In genomic region chr19:38952395-38953165, GRCh38 we compare ENCODE assay signal across 8 cellular contexts. TPM values are rescaled to one million over a fixed set of nuclear protein-coding genes. Genes with fewer than 3 reads are reported as not detected.
DNase-seq lines count a peak whose midpoint lies in the region; ATAC-seq and TF ChIP-seq lines count a peak whose summit lies in the region.

No MANE protein-coding gene starts in this region.

- H3K9me3 ChIP-seq in Panc1 (ENCODE audit: control insufficient read depth, insufficient read depth, low read depth, low read length): no peaks in the 10 kb centered on the region

- no peak overlapping the region for H3K4me3 ChIP-seq in KMS-11 (IDR thresholded peaks at IDR 0.05; ENCODE audit: insufficient read depth, low read depth, low read length)
- no peak overlapping the region for H3K4me3 ChIP-seq in Panc1 (ENCODE audit: low read depth in 2 of 2, low read length in 2 of 2)

- no peaks in the 10 kb centered on the region for H3K36me3 Mint-ChIP-seq in glutamatergic neuron (ENCODE audit: unreplicated experiment)

- ATAC-seq in Panc1: peak; percentile 10; the same call in 1 of the 2 replicates
- ATAC-seq in GM19035 (IDR thresholded peaks at IDR 0.05; ENCODE audit: unreplicated experiment): no peak

- H3K36me3 ChIP-seq in KMS-11 (ENCODE audit: insufficient read depth): no peaks in the 10 kb centered on the region
- no peaks in the 10 kb centered on the region for H3K36me3 ChIP-seq in Panc1 (ENCODE audit: control insufficient read depth, insufficient read depth, low read length)

- peaks cover 4% of the 10 kb centered on the region for H3K4me1 ChIP-seq in KMS-11 (ENCODE audit: low read depth, poor library complexity, severe bottlenecking)
- H3K4me1 ChIP-seq in Panc1 (ENCODE audit: control insufficient read depth, insufficient read depth, low read length): no peaks in the 10 kb centered on the region

- no peak overlapping the region for H3K27ac ChIP-seq in KMS-11
- no peak overlapping the region for H3K27ac ChIP-seq in Panc1 (ENCODE audit: low read length)

- BruUV-seq in Panc1 (replicated peaks; lab: Mats Ljungman, UMichigan): TSS peak; percentile 51

- intact Hi-C loops in Panc1 (cut with micrococcal nuclease; ENCODE audit: unreplicated experiment): no loop called here

- H3K4me3 Mint-ChIP-seq in glutamatergic neuron (ENCODE audit: unreplicated experiment): peak overlapping the region; percentile 17

- peak overlapping the region; percentile 18 for H3K4me2 ChIP-seq in KMS-11

- H3K9me3 Mint-ChIP-seq in glutamatergic neuron (ENCODE audit: unreplicated experiment): peaks cover 3% of the 10 kb centered on the region

- H3K4me1 Mint-ChIP-seq in glutamatergic neuron (ENCODE audit: low read depth, unreplicated experiment): no peaks in the 10 kb centered on the region

- H3K79me2 ChIP-seq in KMS-11 (ENCODE audit: insufficient read depth, low read depth): no peaks in the 10 kb centered on the region

- H2AFZ ChIP-seq in KMS-11 (ENCODE audit: low read depth): peak overlapping the region; percentile 65; the same call in 1 of the 2 replicates

- H3K27me3 ChIP-seq in KMS-11 (ENCODE audit: insufficient read depth, low read depth) (peaks cover 5% of the 10 kb centered on the region; the same call in 1 of the 2 replicates), Panc1 (ENCODE audit: control insufficient read depth, insufficient read depth, low read length) (no peaks in the 10 kb centered on the region)

- H3K9ac ChIP-seq in KMS-11: no peak overlapping the region

- DNase-seq in NCI-H2081 (lab: John Stamatoyannopoulos, UW) (peak; percentile 52 to 65), NCI-H2081 treated with DMSO at 0.1 percent for 48 hours (lab: John Stamatoyannopoulos, UW) (no peak), Panc1 (ENCODE audit: low read depth, low spot score) (no peak), glutamatergic neuron (peak; percentile 45), AG20443 (ENCODE audit: low spot score) (no peak)
- peak; percentile 10 for DNase-seq in stimulated activated naive CD4-positive, alpha-beta T cell treated with Interleukin-2 at 50 U/mL for 16 hours (lab: John Stamatoyannopoulos, UW)

- CTCF ChIA-PET in Panc1 (lab: Charles Lee): interaction anchor here (0.6 kb wide), 1 partner anchor 9 kb away, joined by 5 read pairs; no protein-coding TSS in a partner anchor

- no peaks in the 10 kb centered on the region for H4K20me1 ChIP-seq in KMS-11 (ENCODE audit: insufficient read depth)

- POLR2A ChIA-PET in Panc1 (lab: Charles Lee): interaction anchor here (1.1 to 1.2 kb wide), 2 partner anchors 22 to 45 kb away, joined by 4 to 9 read pairs; no protein-coding TSS in a partner anchor

- peak; percentile 72 for TF ChIP-seq CTCF in KMS-11 (conservative IDR thresholded peaks at IDR 0.05; ENCODE audit: low read depth, low read length)
- no peak for TF ChIP-seq CTCF in Panc1 (IDR thresholded peaks at IDR 0.05)
- peak; percentile 35 for TF ChIP-seq CTCF in glutamatergic neuron (IDR thresholded peaks at IDR 0.05; ENCODE audit: partially characterized antibody, unreplicated experiment)

- in situ Hi-C loops in Panc1 (cut with HindIII; ENCODE audit: low pct_unique_long_range_greater_than_20kb, low sequenced_read_pairs): no loop called here

- H3K27ac Mint-ChIP-seq in glutamatergic neuron (ENCODE audit: unreplicated experiment): no peak overlapping the region

- H3K27me3 Mint-ChIP-seq in glutamatergic neuron (ENCODE audit: unreplicated experiment): peaks cover 9% of the 10 kb centered on the region

RNA-seq across cellular contexts. Expression of gene MRPS12, which starts 21.8 kb away (rescaled TPM):
- total RNA-seq in Panc1 (2021; ENCODE audit: unreplicated experiment) (511 TPM), glutamatergic neuron (ENCODE audit: unreplicated experiment) (30.4 TPM)
- 562 TPM for polyA plus RNA-seq in Panc1 (2012; ENCODE audit: insufficient read length)

RNA-seq across cellular contexts. Expression of gene SARS2, which starts 22.0 kb away (rescaled TPM):
- total RNA-seq in Panc1 (2021; ENCODE audit: unreplicated experiment) (186 TPM), glutamatergic neuron (ENCODE audit: unreplicated experiment) (49.2 TPM)
- 160 TPM for polyA plus RNA-seq in Panc1 (2012; ENCODE audit: insufficient read length)

RNA-seq across cellular contexts. Expression of gene FBXO17, which starts 23.0 kb away (rescaled TPM):
- total RNA-seq in Panc1 (2021; ENCODE audit: unreplicated experiment): 411 TPM
- 421 TPM for polyA plus RNA-seq in Panc1 (2012; ENCODE audit: insufficient read length)
- 5.5 TPM for total RNA-seq in glutamatergic neuron (ENCODE audit: unreplicated experiment)

RNA-seq across cellular contexts. Expression of gene CCER2, which starts 40.6 kb away (rescaled TPM):
- total RNA-seq in Panc1 (2021; ENCODE audit: unreplicated experiment) (1.3 TPM), glutamatergic neuron (ENCODE audit: unreplicated experiment) (51.1 TPM)
- polyA plus RNA-seq in Panc1 (2012; ENCODE audit: insufficient read length): 2.1 TPM

RNA-seq across cellular contexts. Expression of gene NFKBIB, which starts 52.8 kb away (rescaled TPM):
- total RNA-seq in Panc1 (2021; ENCODE audit: unreplicated experiment) (185 TPM), glutamatergic neuron (ENCODE audit: unreplicated experiment) (12.8 TPM)
- polyA plus RNA-seq in Panc1 (2012; ENCODE audit: insufficient read length): 222 TPM

Comparison
In these comparisons a context has a peak if more than half of its experiments do, and no peak if none do; other contexts are left out.
1. DNase-seq: peak in NCI-H2081 (2 of 2), glutamatergic neuron (single experiment) and stimulated activated naive CD4-positive, alpha-beta T cell treated with Interleukin-2 at 50 U/mL for 16 hours (single experiment); none in NCI-H2081 treated with DMSO at 0.1 percent for 48 hours (single experiment), Panc1 (single experiment) and AG20443 (single experiment).
2. RNA of gene MRPS12, which starts 21.8 kb away (total RNA-seq): 511 TPM in Panc1 (single experiment); 30.4 TPM in glutamatergic neuron (single experiment); every median in the first group is over 10 times any median in the second.
3. RNA of gene FBXO17, which starts 23.0 kb away (total RNA-seq): 411 TPM in Panc1 (single experiment); 5.5 TPM in glutamatergic neuron (single experiment); every median in the first group is over 10 times any median in the second.